13 cellular contexts compared by ENCODE assay signal in the genomic region with DNA sequence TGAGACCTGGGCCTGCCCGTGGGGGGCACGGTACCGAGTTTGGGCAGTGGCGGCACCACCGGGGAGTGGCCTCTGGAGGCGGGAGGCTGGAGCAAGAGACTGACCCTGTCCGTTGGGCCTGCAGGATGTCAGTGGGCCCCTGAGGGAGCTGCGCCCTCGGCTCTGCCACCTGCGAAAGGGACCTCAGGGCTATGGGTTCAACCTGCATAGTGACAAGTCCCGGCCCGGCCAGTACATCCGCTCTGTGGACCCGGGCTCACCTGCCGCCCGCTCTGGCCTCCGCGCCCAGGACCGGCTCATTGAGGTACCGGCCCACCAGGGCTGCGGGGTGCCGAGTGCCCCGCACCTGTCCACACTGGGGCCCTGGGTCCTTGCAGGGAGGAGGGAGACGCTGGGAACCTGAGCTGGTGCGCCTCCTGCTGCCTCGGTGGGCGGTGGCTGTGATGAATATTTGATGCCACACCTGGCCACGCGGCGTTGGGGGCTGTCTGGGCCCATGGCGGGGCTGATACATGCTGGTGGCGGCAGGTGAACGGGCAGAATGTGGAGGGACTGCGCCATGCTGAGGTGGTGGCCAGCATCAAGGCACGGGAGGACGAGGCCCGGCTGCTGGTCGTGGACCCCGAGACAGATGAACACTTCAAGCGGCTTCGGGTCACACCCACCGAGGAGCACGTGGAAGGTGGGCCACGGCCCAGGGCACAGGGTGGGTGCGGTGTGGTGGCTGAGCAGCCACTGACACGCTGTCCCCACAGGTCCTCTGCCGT. TPM values are rescaled to one million over a fixed set of nuclear protein-coding genes. Genes with fewer than 3 reads are reported as not detected.
DNase-seq lines count a peak whose midpoint lies in the region; ATAC-seq, FAIRE-seq and TF ChIP-seq lines count a peak whose summit lies in the region.
"Had no signal": no experiment of that assay in that cellular context is flagged by ENCODE, and none has a peak within 500 bp of the region (broad histone marks: within the 10 kb centered on the region; RNA-seq: fewer than 3 reads in every experiment).

No MANE protein-coding gene starts in this region.

- in situ Hi-C loops in gastrocnemius medialis (cut with MboI; ENCODE audit: low sequenced_read_pairs in 4 of 4) = no loop called here

- H3K4me3 ChIP-seq in ACC112 (ENCODE audit: low read depth, low read length) (peak overlapping the region; percentile 53), kidney (ENCODE audit: low read length in 2 of 2) (peak overlapping the region in 1 of 2 donors; percentile 9), gastrocnemius medialis (peak overlapping the region; percentile 38 to 62 (median 45))

- no peak overlapping the region for H3K4me3 Mint-ChIP-seq in activated CD4-positive, alpha-beta T cell treated with anti-CD3 and anti-CD28 coated beads for 36 hours
- H3K4me3 Mint-ChIP-seq: naive thymus-derived CD8-positive, alpha-beta T cell had no signal

- DNase-seq in kidney (peak; percentile 77), gastrocnemius medialis (no peak), NCI-H2171 treated with DMSO at 0.1 percent for 48 hours (lab: John Stamatoyannopoulos, UW) (no peak)
- DNase-seq in activated CD4-positive, alpha-beta T cell treated with anti-CD3 and anti-CD28 coated beads for 36 hours = no peak
- DNase-seq in activated T-cell treated with anti-CD3 and anti-CD28 coated beads, Interleukin-2, amount 50 U/mL, for 1 hour = no peak
- DNase-seq: activated CD4-positive, CD25-positive, alpha-beta regulatory T cell treated with anti-CD3 and anti-CD28 coated beads, Interleukin-2, amount 50 U/mL, for 72 hours; activated effector memory CD4-positive, alpha-beta T cell treated with anti-CD3 and anti-CD28 coated beads, Interleukin-2, amount 50 U/mL, for 16 hours; naive thymus-derived CD8-positive, alpha-beta T cell; SIG-M5 had no signal

- H3K4me1 Mint-ChIP-seq in activated CD4-positive, alpha-beta T cell treated with anti-CD3 and anti-CD28 coated beads for 36 hours = no peaks in the 10 kb centered on the region

- H3K9ac ChIP-seq in kidney (ENCODE audit: low read length in 2 of 2) = no peak overlapping the region

- CTCF ChIA-PET in activated CD4-positive, alpha-beta T cell treated with anti-CD3 and anti-CD28 coated beads for 36 hours (lab: Charles Lee) = interaction anchor here (0.6 kb wide), 1 partner anchor 789 kb away, joined by 3 read pairs; no protein-coding TSS in a partner anchor

- H3K9me3 ChIP-seq in kidney (ENCODE audit: control insufficient read depth in 1 of 2, low read length in 2 of 2) = no peaks in the 10 kb centered on the region
- H3K9me3 ChIP-seq in gastrocnemius medialis = no peaks in the 10 kb centered on the region

- no peaks in the 10 kb centered on the region for H3K36me3 Mint-ChIP-seq in activated CD4-positive, alpha-beta T cell treated with anti-CD3 and anti-CD28 coated beads for 36 hours (ENCODE audit: low read depth)
- H3K36me3 Mint-ChIP-seq: naive thymus-derived CD8-positive, alpha-beta T cell had no signal

- TF ChIP-seq POLR2A in gastrocnemius medialis (IDR thresholded peaks at IDR 0.05) = no peak

- H3K36me3 ChIP-seq in ACC112 (ENCODE audit: insufficient read depth, low read length) (no peaks in the 10 kb centered on the region), kidney (ENCODE audit: control insufficient read depth in 1 of 2, insufficient read depth in 2 of 2, low read length in 2 of 2) (peaks cover 0 to 4% of the 10 kb centered on the region in 2 donors), gastrocnemius medialis (no peaks in the 10 kb centered on the region)

- no peak overlapping the region for H2AFZ ChIP-seq in ACC112 (ENCODE audit: low read length, unreplicated experiment)

- no peak for FAIRE-seq in kidney (lab: Jason Lieb, UNC)

- H3K27me3 ChIP-seq in ACC112 (ENCODE audit: insufficient read depth, low read length) (no peaks in the 10 kb centered on the region), gastrocnemius medialis (no peaks in the 10 kb centered on the region)

- no peak for ATAC-seq in gastrocnemius medialis
- no peak for ATAC-seq in HG02840 (IDR thresholded peaks at IDR 0.05; ENCODE audit: low FRiP score, unreplicated experiment)
- ATAC-seq in activated CD4-positive, alpha-beta T cell treated with anti-CD3 and anti-CD28 coated beads for 36 hours = no peak
- ATAC-seq: naive thymus-derived CD8-positive, alpha-beta T cell had no signal

- no peaks in the 10 kb centered on the region for H3K27me3 Mint-ChIP-seq in activated CD4-positive, alpha-beta T cell treated with anti-CD3 and anti-CD28 coated beads for 36 hours
- H3K27me3 Mint-ChIP-seq: naive thymus-derived CD8-positive, alpha-beta T cell had no signal

- POLR2A ChIA-PET in activated CD4-positive, alpha-beta T cell treated with anti-CD3 and anti-CD28 coated beads for 36 hours (lab: Charles Lee) = no interaction called here

- no peaks in the 10 kb centered on the region for H3K79me2 ChIP-seq in ACC112 (ENCODE audit: control insufficient read depth, insufficient read depth, low read length, unreplicated experiment)

- no peak overlapping the region for H3K27ac Mint-ChIP-seq in activated CD4-positive, alpha-beta T cell treated with anti-CD3 and anti-CD28 coated beads for 36 hours
- H3K27ac Mint-ChIP-seq: naive thymus-derived CD8-positive, alpha-beta T cell had no signal

- H3K9me3 Mint-ChIP-seq in activated CD4-positive, alpha-beta T cell treated with anti-CD3 and anti-CD28 coated beads for 36 hours (ENCODE audit: low read depth) = no peaks in the 10 kb centered on the region
- H3K9me3 Mint-ChIP-seq: naive thymus-derived CD8-positive, alpha-beta T cell had no signal

- H3K27ac ChIP-seq in ACC112 (ENCODE audit: low read depth, low read length) (peak overlapping the region; percentile 65), VCaP (peak overlapping the region; percentile 43), kidney (ENCODE audit: low read depth in 2 of 2, low read length in 2 of 2) (peak overlapping the region; percentile 74 to 75), gastrocnemius medialis (peak overlapping the region; percentile 67 to 84 (median 76))
- H3K27ac ChIP-seq: C4-2B had no signal

- intact Hi-C loops in kidney (cut with DNase I) (no loop called here), gastrocnemius medialis (cut with DNase I; ENCODE audit: low total_unique reads) (no loop called here)
- intact Hi-C loops in activated CD4-positive, alpha-beta T cell treated with anti-CD3 and anti-CD28 coated beads for 36 hours (cut with DNase I, micrococcal nuclease) = no loop called here

- TF ChIP-seq CTCF in VCaP (conservative IDR thresholded peaks at IDR 0.05) (no peak), kidney (IDR thresholded peaks at IDR 0.05; ENCODE audit: borderline replicate concordance, extremely low read depth, insufficient read depth) (no peak), gastrocnemius medialis (IDR thresholded peaks at IDR 0.05 in 4 of 5, conservative IDR thresholded peaks at IDR 0.05 in 1 of 5) (no peak)

- H3K4me1 ChIP-seq in ACC112 (ENCODE audit: control insufficient read depth, insufficient read depth, low read length, unreplicated experiment) = peaks cover 43% of the 10 kb centered on the region
- H3K4me1 ChIP-seq in kidney (ENCODE audit: control insufficient read depth in 1 of 2, insufficient read depth in 1 of 2, low read depth in 1 of 2, low read length in 2 of 2) = peaks cover 0 to 50% of the 10 kb centered on the region in 2 donors
- H3K4me1 ChIP-seq in gastrocnemius medialis = peaks cover 24 to 57% of the 10 kb centered on the region in 2 donors

RNA-seq across cellular contexts. Expression of a gene that starts 9.7 kb away (rescaled TPM):
- total RNA-seq in kidney = 238 TPM
- polyA plus RNA-seq in kidney (ENCODE audit: insufficient read depth, low read depth, low replicate concordance) = 405 TPM
- total RNA-seq in gastrocnemius medialis = 10 to 100 TPM; 51.6 to 86.9 (median 74.4) TPM
- total RNA-seq in activated CD4-positive, alpha-beta T cell treated with anti-CD3 and anti-CD28 coated beads for 36 hours = 1 to 10 TPM; 1.9 to 2.7 TPM

RNA-seq across cellular contexts. Expression of a gene that starts 11.3 kb away (rescaled TPM):
- 15.3 TPM for total RNA-seq in kidney
- 36.0 TPM for polyA plus RNA-seq in kidney (ENCODE audit: insufficient read depth, low read depth, low replicate concordance)
- 10 to 100 TPM in 1 of 4 donors, 1 to 10 TPM in 3; 3.5 to 13.6 (median 6.4) TPM for total RNA-seq in gastrocnemius medialis
- 10 to 100 TPM; 22.6 to 26.1 TPM for total RNA-seq in activated CD4-positive, alpha-beta T cell treated with anti-CD3 and anti-CD28 coated beads for 36 hours

RNA-seq across cellular contexts. Expression of a gene that starts 11.4 kb away (rescaled TPM):
- total RNA-seq in kidney = 151 TPM
- polyA plus RNA-seq in kidney (ENCODE audit: insufficient read depth, low read depth, low replicate concordance) = 40.0 TPM
- 10 to 100 TPM; 44.5 to 62.7 (median 53.8) TPM for total RNA-seq in gastrocnemius medialis
- total RNA-seq in activated CD4-positive, alpha-beta T cell treated with anti-CD3 and anti-CD28 coated beads for 36 hours = 10 to 100 TPM; 49.6 to 72.9 TPM

RNA-seq across cellular contexts. Expression of a gene that starts 16.8 kb away (rescaled TPM):
- total RNA-seq in kidney (not detected), gastrocnemius medialis (not detected)
- polyA plus RNA-seq in kidney (ENCODE audit: insufficient read depth, low read depth, low replicate concordance) = not detected
- 1 to 10 TPM; 2.0 to 2.8 TPM for total RNA-seq in activated CD4-positive, alpha-beta T cell treated with anti-CD3 and anti-CD28 coated beads for 36 hours
- total RNA-seq: naive thymus-derived CD8-positive, alpha-beta T cell had no signal
- polyA plus RNA-seq: naive thymus-derived CD8-positive, alpha-beta T cell had no signal

RNA-seq across cellular contexts. Expression of a gene that starts 26.8 kb away (rescaled TPM):
- 34.9 TPM for total RNA-seq in kidney
- polyA plus RNA-seq in kidney (ENCODE audit: insufficient read depth, low read depth, low replicate concordance) = 14.3 TPM
- 10 to 100 TPM; 57.0 to 92.2 (median 75.4) TPM for total RNA-seq in gastrocnemius medialis
- total RNA-seq in activated CD4-positive, alpha-beta T cell treated with anti-CD3 and anti-CD28 coated beads for 36 hours = 10 to 100 TPM; 64.6 to 69.8 TPM

Comparison
In these comparisons a context has a peak if more than half of its experiments do, and no peak if none do; other contexts are left out.
1. RNA of a gene that starts 9.7 kb away (total RNA-seq): 238 TPM in kidney (single experiment) and 51.6 to 86.9 TPM in gastrocnemius medialis; 1.9 to 2.7 TPM in activated CD4-positive, alpha-beta T cell treated with anti-CD3 and anti-CD28 coated beads for 36 hours; every median in the first group is over 10 times any median in the second.
2. Peak in every context shown above with its lines, with median percentiles within 50 percentile points of each other: H3K27ac ChIP-seq.